ENCODE assay signal across 10 cellular contexts in the genomic region with DNA sequence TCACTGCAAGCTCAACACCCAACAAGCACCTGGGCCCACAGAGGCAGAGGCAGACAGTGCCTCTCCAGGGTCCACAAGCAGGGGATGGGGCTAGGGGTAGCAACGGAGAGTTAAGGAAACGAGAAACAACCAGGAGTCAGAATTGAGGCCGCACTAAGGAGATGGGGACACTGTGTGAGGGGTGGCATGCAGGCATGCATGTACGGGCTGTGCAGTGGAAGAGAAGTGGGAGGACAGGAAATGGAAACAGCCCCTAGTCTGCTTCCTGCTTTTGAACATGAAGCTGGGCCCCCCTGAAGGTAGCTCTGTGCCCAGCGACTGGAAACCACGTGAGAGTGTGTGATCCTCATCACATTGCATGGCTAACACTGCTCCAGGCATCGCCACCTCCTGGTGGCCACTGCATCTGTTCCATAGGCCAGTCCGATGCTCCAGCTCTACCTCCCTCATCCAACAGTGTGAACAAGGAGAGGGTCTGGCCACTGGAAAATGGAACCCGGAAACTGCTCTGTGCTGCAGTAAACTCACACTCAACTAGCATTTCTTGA. TPM values are rescaled to one million over a fixed set of nuclear protein-coding genes. Genes with fewer than 3 reads are reported as not detected.
A peak's percentile ranks its signal among the peaks of the same experiment; 100 is the strongest.
DNase-seq lines count a peak whose midpoint lies in the region; ATAC-seq, FAIRE-seq and TF ChIP-seq lines count a peak whose summit lies in the region.
"Had no signal": no experiment of that assay in that cellular context is flagged by ENCODE, and none has a peak within 500 bp of the region (broad histone marks: within the 10 kb centered on the region; RNA-seq: fewer than 3 reads in every experiment).

No MANE protein-coding gene starts in this region.

- no peaks in the 10 kb centered on the region for H3K27me3 ChIP-seq in dorsolateral prefrontal cortex
- no peaks in the 10 kb centered on the region for H3K27me3 ChIP-seq in gastrocnemius medialis

- H3K36me3 ChIP-seq in gastrocnemius medialis, result no peaks in the 10 kb centered on the region

- intact Hi-C loops in dorsolateral prefrontal cortex (cut with DNase I) (no loop called here), gastrocnemius medialis (cut with DNase I; ENCODE audit: low total_unique reads) (no loop called here)

- H3K4me1 Mint-ChIP-seq in natural killer cell treated with Interleukin-12 subunit alpha and Interleukin-12 subunit beta and Interleukin-15 and Interleukin-18, amount 100 ng/mL, for 72 hours (ENCODE audit: low read depth in 2 of 2), result peaks cover 0 to 8% of the 10 kb centered on the region in 2 donors

- H3K4me3 ChIP-seq in LNCaP clone FGC (ENCODE audit: low read depth, low read length) (no peak overlapping the region), dorsolateral prefrontal cortex (no peak overlapping the region), gastrocnemius medialis (no peak overlapping the region)

- no peak for FAIRE-seq in GM19239 (lab: Jason Lieb, UNC)

- DNase-seq in EH (ENCODE audit: low read depth) (peak; percentile 39), LNCaP clone FGC (ENCODE audit: low read depth) (no peak), dorsolateral prefrontal cortex (peak in 6 of 10 donors; percentile 1 to 26 (median 12)), GM19239 (ENCODE audit: insufficient read length, low spot score) (no peak), gastrocnemius medialis (no peak), substantia nigra (lab: John Stamatoyannopoulos, UW) (no peak)
- DNase-seq in natural killer cell treated with Interleukin-12 subunit alpha and Interleukin-12 subunit beta and Interleukin-15 and Interleukin-18, amount 100 ng/mL, for 72 hours (ENCODE audit: low spot score), result no peak
- DNase-seq: effector CD4-positive, alpha-beta T cell; stimulated activated CD4-positive, alpha-beta T cell treated with anti-CD3 and anti-CD28 coated beads, Interleukin-12 subunit alpha, Interleukin-12 subunit beta, amount 100 ng/mL, for 4 hours had no signal

- no peaks in the 10 kb centered on the region for H3K9me3 ChIP-seq in gastrocnemius medialis

- in situ Hi-C loops in gastrocnemius medialis (cut with MboI; ENCODE audit: low sequenced_read_pairs in 4 of 4), result no loop called here

- H3K4me3 Mint-ChIP-seq in natural killer cell treated with Interleukin-12 subunit alpha and Interleukin-12 subunit beta and Interleukin-15 and Interleukin-18, amount 100 ng/mL, for 72 hours, result no peak overlapping the region

- no peaks in the 10 kb centered on the region for H3K27me3 Mint-ChIP-seq in natural killer cell treated with Interleukin-12 subunit alpha and Interleukin-12 subunit beta and Interleukin-15 and Interleukin-18, amount 100 ng/mL, for 72 hours

- peak; percentile 20 to 56 for ATAC-seq in natural killer cell treated with Interleukin-12 subunit alpha and Interleukin-12 subunit beta and Interleukin-15 and Interleukin-18, amount 100 ng/mL, for 72 hours
- ATAC-seq in gastrocnemius medialis (no peak), GM19035 (IDR thresholded peaks at IDR 0.05; ENCODE audit: unreplicated experiment) (no peak)

- no peaks in the 10 kb centered on the region for H3K9me3 Mint-ChIP-seq in natural killer cell treated with Interleukin-12 subunit alpha and Interleukin-12 subunit beta and Interleukin-15 and Interleukin-18, amount 100 ng/mL, for 72 hours

- TF ChIP-seq POLR2A in gastrocnemius medialis (IDR thresholded peaks at IDR 0.05), result no peak

- H3K27ac Mint-ChIP-seq in natural killer cell treated with Interleukin-12 subunit alpha and Interleukin-12 subunit beta and Interleukin-15 and Interleukin-18, amount 100 ng/mL, for 72 hours, result no peak overlapping the region

- H3K27ac ChIP-seq in dorsolateral prefrontal cortex (no peak overlapping the region), gastrocnemius medialis (no peak overlapping the region), substantia nigra (ENCODE audit: low read depth, low read length, poor library complexity, severe bottlenecking) (no peak overlapping the region)

- H3K36me3 Mint-ChIP-seq in natural killer cell treated with Interleukin-12 subunit alpha and Interleukin-12 subunit beta and Interleukin-15 and Interleukin-18, amount 100 ng/mL, for 72 hours, result no peaks in the 10 kb centered on the region

- TF ChIP-seq CTCF in LNCaP clone FGC (IDR thresholded peaks at IDR 0.05; ENCODE audit: control insufficient read depth, extremely low read depth, insufficient read depth) (peak; percentile 37), dorsolateral prefrontal cortex (IDR thresholded peaks at IDR 0.05 in 54 of 56, conservative IDR thresholded peaks at IDR 0.05 in 2 of 56; ENCODE audit: low read depth in 1 of 56, partially characterized antibody in 56 of 56) (peak in 5 of 56 donors; percentile 6 to 11 (median 7)), gastrocnemius medialis (IDR thresholded peaks at IDR 0.05 in 4 of 5, conservative IDR thresholded peaks at IDR 0.05 in 1 of 5) (no peak)

- H3K4me1 ChIP-seq in gastrocnemius medialis, result peaks cover 7 to 17% of the 10 kb centered on the region in 2 donors

RNA-seq across cellular contexts. Expression of gene XXYLT1, which starts 44.0 kb away (rescaled TPM):
- 10 to 100 TPM in 110 of 120 experiments, 1 to 10 TPM in 10; 7.2 to 19.3 (median 13.0) TPM for total RNA-seq in dorsolateral prefrontal cortex
- 10 to 100 TPM; 10.5 to 16.2 TPM for total RNA-seq in natural killer cell treated with Interleukin-12 subunit alpha and Interleukin-12 subunit beta and Interleukin-15 and Interleukin-18, amount 100 ng/mL, for 72 hours
- 1 to 10 TPM in 2 of 4 donors, under 1 TPM in 2; 0.87 to 3.1 (median 1.3) TPM for total RNA-seq in gastrocnemius medialis

Comparison
In these comparisons a context has a peak if more than half of its experiments do, and no peak if none do; other contexts are left out.
1. DNase-seq: peak in EH (single experiment) and dorsolateral prefrontal cortex (6 of 10); none in LNCaP clone FGC (single experiment), natural killer cell treated with Interleukin-12 subunit alpha and Interleukin-12 subunit beta and Interleukin-15 and Interleukin-18, amount 100 ng/mL, for 72 hours (single experiment), GM19239 (single experiment), gastrocnemius medialis (0 of 2) and substantia nigra (0 of 49).
2. ATAC-seq: peak in natural killer cell treated with Interleukin-12 subunit alpha and Interleukin-12 subunit beta and Interleukin-15 and Interleukin-18, amount 100 ng/mL, for 72 hours (2 of 2); none in gastrocnemius medialis (0 of 2) and GM19035 (single experiment).